ENCODE assay signal across 31 cellular contexts in genomic region chr12:115947696-115948062, GRCh38.
DNase-seq lines count a peak whose midpoint lies in the region; ATAC-seq, FAIRE-seq and TF ChIP-seq lines count a peak whose summit lies in the region.
"Had no signal": no experiment of that assay in that cellular context is flagged by ENCODE, and none has a peak within 500 bp of the region (broad histone marks: within the 10 kb centered on the region; RNA-seq: fewer than 3 reads in every experiment).

No MANE protein-coding gene starts in this region.

- no peaks in the 10 kb centered on the region for H3K9me3 ChIP-seq in DND-41 (ENCODE audit: insufficient read depth, low read length, severe bottlenecking)
- H3K9me3 ChIP-seq in HCT116 (ENCODE audit: control insufficient read depth in 1 of 2, insufficient read depth in 1 of 2, low read depth in 1 of 2, low read length in 2 of 2): no peaks in the 10 kb centered on the region
- no peaks in the 10 kb centered on the region for H3K9me3 ChIP-seq in K562 (replicated peaks; ENCODE audit: control insufficient read depth, insufficient read depth, low read depth, low read length)
- H3K9me3 ChIP-seq: HAP-1, pancreas, right lobe of liver had no signal

- no peak for TF ChIP-seq EP300 in K562 (IDR thresholded peaks at IDR 0.05; ENCODE audit: low read length)

- POLR2A ChIA-PET in HCT116 (lab: Charles Lee) (no interaction called here), K562 (lab: Yijun Ruan, JAX) (interaction anchor here (1.2 kb wide), 1 partner anchor 10 kb away, joined by 4 read pairs; no protein-coding TSS in a partner anchor)

- peak; percentile 36 for TF ChIP-seq CTCF in DND-41 (IDR thresholded peaks at IDR 0.05; ENCODE audit: borderline replicate concordance, extremely low read depth, low read length, poor library complexity, severe bottlenecking)
- peak in 2 of 3 experiments; percentile 30 to 39; a peak in 3 of 6 replicates for TF ChIP-seq CTCF in HCT116 (IDR thresholded peaks at IDR 0.05 in 2 of 3, conservative IDR thresholded peaks at IDR 0.05 in 1 of 3; ENCODE audit: borderline replicate concordance in 1 of 3, insufficient read depth in 1 of 3, low read depth in 2 of 3, low read length in 2 of 3)
- TF ChIP-seq CTCF in K562 (IDR thresholded peaks at IDR 0.05 in 2 of 3, conservative IDR thresholded peaks at IDR 0.05 in 1 of 3; ENCODE audit: insufficient read depth in 2 of 3, low read depth in 1 of 3, low read length in 3 of 3): peak in 2 of 3 experiments; percentile 17 to 26; a peak in 3 of 6 replicates
- peak; percentile 18 for TF ChIP-seq CTCF in foreskin keratinocyte (conservative IDR thresholded peaks at IDR 0.05)

- BruUV-seq in HCT116 (replicated peaks; lab: Mats Ljungman, UMichigan) (no TSS peak), K562 (replicated peaks; lab: Mats Ljungman, UMichigan) (no TSS peak)

- H3K4me2 ChIP-seq in DND-41 (ENCODE audit: insufficient read depth, low read length) (no peak overlapping the region), HCT116 (ENCODE audit: low read length) (no peak overlapping the region), K562 (ENCODE audit: insufficient read depth, low read length) (no peak overlapping the region)

- WGBS in K562 (ENCODE audit: insufficient coverage, low coverage, missing lambda C conversion rate): 54% methylated on average over 12 of the region's 12 CpGs

- FAIRE-seq in K562 (lab: Jason Lieb, UNC): no peak
- FAIRE-seq: frontal cortex, HTR-8/SVneo, pancreas, RCC 7860 had no signal

- H2AFZ ChIP-seq in DND-41 (ENCODE audit: low read depth, low read length) (no peak overlapping the region), HCT116 (ENCODE audit: low read depth, low read length, poor library complexity, severe bottlenecking) (no peak overlapping the region), K562 (ENCODE audit: low read depth, low read length) (no peak overlapping the region)

- no peak overlapping the region for H3K27ac ChIP-seq in DND-41 (ENCODE audit: low read length)
- no peak overlapping the region for H3K27ac ChIP-seq in HCT116 (ENCODE audit: low read depth, low read length)
- no peak overlapping the region for H3K27ac ChIP-seq in K562 (ENCODE audit: extremely low read depth, low read depth, low read length)
- no peak overlapping the region for H3K27ac ChIP-seq in foreskin keratinocyte
- H3K27ac ChIP-seq: epithelial cell of prostate, pancreas, right lobe of liver had no signal

- CTCF ChIA-PET in HCT116 (lab: Charles Lee) (interaction anchor here (0.9 to 2.1 kb wide), 18 partner anchors 8 to 1967 kb away, joined by 3 to 8 read pairs (median 4); no protein-coding TSS in a partner anchor), K562 (lab: Yijun Ruan, JAX; ENCODE audit: low intra/inter-chr PET ratio) (interaction anchor here (0.5 to 0.7 kb wide), 2 partner anchors 83 to 1438 kb away, joined by 3 read pairs; no protein-coding TSS in a partner anchor)

- H3K79me2 ChIP-seq in DND-41 (ENCODE audit: insufficient read depth, low read length): no peaks in the 10 kb centered on the region
- H3K79me2 ChIP-seq in HCT116 (ENCODE audit: insufficient read depth, low read length): no peaks in the 10 kb centered on the region
- H3K79me2 ChIP-seq in K562 (ENCODE audit: control insufficient read depth, insufficient read depth, low read length): no peaks in the 10 kb centered on the region

- H3K4me1 ChIP-seq in DND-41 (ENCODE audit: insufficient read depth, low read length): no peaks in the 10 kb centered on the region
- H3K4me1 ChIP-seq in HCT116 (ENCODE audit: control insufficient read depth in 1 of 2, insufficient read depth in 2 of 2, low read length in 2 of 2): no peaks in the 10 kb centered on the region
- H3K4me1 ChIP-seq in K562 (replicated peaks in 1 of 2; ENCODE audit: control insufficient read depth in 2 of 2, insufficient read depth in 2 of 2, low read length in 2 of 2): no peaks in the 10 kb centered on the region; a peak in 1 of 5 replicates
- H3K4me1 ChIP-seq in foreskin keratinocyte: no peaks in the 10 kb centered on the region
- H3K4me1 ChIP-seq: HAP-1, pancreas had no signal

- H3K9me1 ChIP-seq in K562 (ENCODE audit: control insufficient read depth, insufficient read depth, low read length): no peaks in the 10 kb centered on the region

- no peaks in the 10 kb centered on the region for H3K9me2 ChIP-seq in HCT116 (ENCODE audit: insufficient read depth)

- no peaks in the 10 kb centered on the region; the same call in 1 of the 2 replicates for H3K36me3 ChIP-seq in DND-41 (ENCODE audit: insufficient read depth, low read length)
- no peaks in the 10 kb centered on the region for H3K36me3 ChIP-seq in HCT116 (ENCODE audit: control insufficient read depth in 1 of 2, insufficient read depth in 2 of 2, low read length in 2 of 2)
- no peaks in the 10 kb centered on the region for H3K36me3 ChIP-seq in K562 (ENCODE audit: control insufficient read depth, insufficient read depth, low read length)
- H3K36me3 ChIP-seq: HAP-1, pancreas, right lobe of liver had no signal

- DNase-seq in DND-41 (no peak), HCT116 (ENCODE audit: low read depth, low spot score) (no peak), K562 (ENCODE audit: extremely low read depth in 1 of 4, low spot score in 3 of 4) (peak in 1 of 4 experiments; percentile 31), foreskin keratinocyte (no peak), middle frontal gyrus (ENCODE audit: extremely low spot score, low spot score) (no peak)
- DNase-seq: activated B cell treated with CpG ODN at 0.5 μM for 24 hours; activated CD4-positive, alpha-beta T cell treated with anti-CD3 and anti-CD28 coated beads, Interleukin-2, amount 50 U/mL, for 48 hours; activated naive CD4-positive, alpha-beta T cell treated with anti-CD3 and anti-CD28 coated beads, Interleukin-2, amount 50 U/mL, for 16 hours; amniotic stem cell; C1 segment of cervical spinal cord; effector CD4-positive, alpha-beta T cell; NCI-H1048; NCI-H187; NCI-H526; nephron progenitor cell; pancreas; right lobe of liver; SIG-M5; stimulated activated CD4-positive, alpha-beta T cell treated with anti-CD3 and anti-CD28 coated beads, Interleukin-12 subunit alpha, Interleukin-12 subunit beta, amount 100 ng/mL, for 4 hours; stimulated activated CD4-positive, alpha-beta T cell treated with anti-CD3 and anti-CD28 coated beads, Interleukin-4, amount 100 ng/mL, for 24 hours; substantia nigra; SW 1271; T1000 had no signal

- H4K20me1 ChIP-seq in DND-41 (ENCODE audit: insufficient read depth, low read length): no peaks in the 10 kb centered on the region
- H4K20me1 ChIP-seq in HCT116 (ENCODE audit: insufficient read depth): no peaks in the 10 kb centered on the region
- no peaks in the 10 kb centered on the region for H4K20me1 ChIP-seq in K562 (replicated peaks; ENCODE audit: control insufficient read depth, insufficient read depth, low read length)

- ATAC-seq in DND-41 (ENCODE audit: insufficient read depth, low read depth) (no peak), HCT116 (no peak), K562 (no peak), foreskin keratinocyte (no peak), HG03442 (IDR thresholded peaks at IDR 0.05; ENCODE audit: unreplicated experiment) (no peak), GM18517 (IDR thresholded peaks at IDR 0.05; ENCODE audit: unreplicated experiment) (no peak)
- ATAC-seq: pancreas; right lobe of liver; stimulated activated memory B cell treated with anti-CD40 and anti-IgM and Interleukin-4, amounts not matched to agents 10 μg/mL and 1 μg/mL and 100 μg/mL, for 72 hours had no signal

- TF ChIP-seq POLR2A in HCT116 (IDR thresholded peaks at IDR 0.05; ENCODE audit: borderline replicate concordance, extremely low read depth, insufficient read depth, insufficient read length): no peak
- no peak for TF ChIP-seq POLR2A in K562 (conservative IDR thresholded peaks at IDR 0.05)

- intact Hi-C loops in HCT116 (cut with micrococcal nuclease) (no loop called here), K562 (cut with micrococcal nuclease) (loop anchor here (1.0 to 10.0 kb wide), 3 partner anchors 24 to 1283 kb away; no protein-coding TSS in a partner anchor)

- H3K9ac ChIP-seq in DND-41 (ENCODE audit: low read depth, low read length) (no peak overlapping the region), HCT116 (ENCODE audit: low read length) (no peak overlapping the region), K562 (ENCODE audit: insufficient read depth in 1 of 2, low read depth in 2 of 2, low read length in 2 of 2) (no peak overlapping the region)

- H3K4me3 ChIP-seq in DND-41 (ENCODE audit: low read depth in 1 of 2, low read length in 2 of 2) (no peak overlapping the region), HCT116 (replicated peaks in 1 of 2; ENCODE audit: low read depth in 1 of 2, low read length in 2 of 2) (no peak overlapping the region), K562 (no peak overlapping the region)
- H3K4me3 ChIP-seq: HAP-1, pancreas, right lobe of liver had no signal

- RAD21 ChIA-PET in HCT116 (lab: Charles Lee; ENCODE audit: low non-redundant PET in 1 of 2, low total read pairs in 2 of 2, uncharacterized antibody in 2 of 2, unreplicated experiment in 2 of 2): interaction anchor here (0.9 to 1.3 kb wide), 2 partner anchors 761 to 1279 kb away, joined by 3 to 4 read pairs; no protein-coding TSS in a partner anchor

- in situ Hi-C loops in K562 (cut with MboI): loop anchor here (25.0 kb wide), 1 partner anchor 1960 kb away; no protein-coding TSS in a partner anchor

- TF ChIP-seq RAD21 in HCT116 (IDR thresholded peaks at IDR 0.05; ENCODE audit: low read depth): no peak
- TF ChIP-seq RAD21 in K562 (CRISPR knock-in tag; conservative IDR thresholded peaks at IDR 0.05 in 1 of 2, IDR thresholded peaks at IDR 0.05 in 1 of 2): no peak

- H3K27me3 ChIP-seq in DND-41 (ENCODE audit: insufficient read depth, low read length, poor library complexity) (no peaks in the 10 kb centered on the region), HCT116 (ENCODE audit: insufficient read depth, low read length) (no peaks in the 10 kb centered on the region), K562 (ENCODE audit: control insufficient read depth in 2 of 2, insufficient read depth in 2 of 2, low read length in 2 of 2) (no peaks in the 10 kb centered on the region), foreskin keratinocyte (no peaks in the 10 kb centered on the region)
- H3K27me3 ChIP-seq: pancreas, right lobe of liver had no signal

TF ChIP-seq in HCT116, 20 proteins besides CTCF, POLR2A, EP300 and RAD21:
- no peak for TF ChIP-seq SRF (IDR thresholded peaks at IDR 0.05; ENCODE audit: low read depth)
- no peak for TF ChIP-seq SIN3A (IDR thresholded peaks at IDR 0.05; ENCODE audit: low read depth)
- TF ChIP-seq EGR1 (IDR thresholded peaks at IDR 0.05; ENCODE audit: low read depth): no peak
- TF ChIP-seq CBX3 (IDR thresholded peaks at IDR 0.05; ENCODE audit: low read depth): no peak

TF ChIP-seq in K562, 482 proteins besides CTCF, POLR2A, EP300 and RAD21 (continues in another document):
- no peak for TF ChIP-seq EP400 (IDR thresholded peaks at IDR 0.05)
